In genomic region chr6:686528-686927, GRCh38 we compare ENCODE assay signal across 13 cellular contexts. TPM values are rescaled to one million over a fixed set of nuclear protein-coding genes. Genes with fewer than 3 reads are reported as not detected.
DNase-seq lines count a peak whose midpoint lies in the region; TF ChIP-seq lines count a peak whose summit lies in the region.
"Had no signal": no experiment of that assay in that cellular context is flagged by ENCODE, and none has a peak within 500 bp of the region (broad histone marks: within the 10 kb centered on the region; RNA-seq: fewer than 3 reads in every experiment).

No MANE protein-coding gene starts in this region.

- no peak overlapping the region for H3K4me3 ChIP-seq in fibroblast of villous mesenchyme (ENCODE audit: low read depth, low read length)
- H3K4me3 ChIP-seq: lower lobe of right lung had no signal

- TF ChIP-seq CTCF in GM10266 (IDR thresholded peaks at IDR 0.05; ENCODE audit: control insufficient read depth, insufficient read depth, low read depth, missing control alignments) = peak; percentile 24
- peak; percentile 48 for TF ChIP-seq CTCF in fibroblast of villous mesenchyme (IDR thresholded peaks at IDR 0.05; ENCODE audit: insufficient read depth, low read depth, low read length)

- DNase-seq in ACHN = peak; percentile 19
- DNase-seq in GM10266 (ENCODE audit: extremely low spot score) = no peak
- DNase-seq in NCI-H82 treated with DMSO at 0.1 percent for 48 hours (lab: John Stamatoyannopoulos, UW; ENCODE audit: unreplicated experiment) = peak; percentile 64
- DNase-seq in fibroblast of villous mesenchyme (ENCODE audit: low read depth) = peak; percentile 86
- DNase-seq in NCI-H774 (lab: John Stamatoyannopoulos, UW) = no peak
- no peak for DNase-seq in MV-4-11 (lab: John Stamatoyannopoulos, UW)
- DNase-seq in medulla oblongata (ENCODE audit: extremely low spot score) = no peak
- DNase-seq in NCI-H2081 (lab: John Stamatoyannopoulos, UW) = no peak
- DNase-seq: activated CD4-positive, alpha-beta memory T cell treated with anti-CD3 and anti-CD28 coated beads, Interleukin-2, amount 10 ng/mL, durations not matched to agents 7 days and 5 days; CD8-positive, alpha-beta memory T cell; lower lobe of right lung; NCI-H1436; retina had no signal

- in situ Hi-C loops in ACHN (cut with HindIII; ENCODE audit: low pct_ligation_motif_present, low pct_unique_long_range_greater_than_20kb, low sequenced_read_pairs) = no loop called here

RNA-seq across cellular contexts. Expression of gene EXOC2, which starts 6.4 kb away (rescaled TPM):
- total RNA-seq in fibroblast of villous mesenchyme = 24.8 and 29.8 TPM in 2 replicates

RNA-seq across cellular contexts. Expression of gene HUS1B, which starts 29.6 kb away (rescaled TPM):
- 0.86 and 1.9 TPM in 2 replicates for total RNA-seq in fibroblast of villous mesenchyme

Comparison
In these comparisons a context has a peak if more than half of its experiments do, and no peak if none do; other contexts are left out.
1. DNase-seq: peak in ACHN (single experiment), NCI-H82 treated with DMSO at 0.1 percent for 48 hours (single experiment) and fibroblast of villous mesenchyme (single experiment); none in GM10266 (single experiment), NCI-H774 (single experiment), MV-4-11 (single experiment), medulla oblongata (single experiment) and NCI-H2081 (0 of 2).